Comparison of ENCODE assay signal across 8 cellular contexts in the genomic region with DNA sequence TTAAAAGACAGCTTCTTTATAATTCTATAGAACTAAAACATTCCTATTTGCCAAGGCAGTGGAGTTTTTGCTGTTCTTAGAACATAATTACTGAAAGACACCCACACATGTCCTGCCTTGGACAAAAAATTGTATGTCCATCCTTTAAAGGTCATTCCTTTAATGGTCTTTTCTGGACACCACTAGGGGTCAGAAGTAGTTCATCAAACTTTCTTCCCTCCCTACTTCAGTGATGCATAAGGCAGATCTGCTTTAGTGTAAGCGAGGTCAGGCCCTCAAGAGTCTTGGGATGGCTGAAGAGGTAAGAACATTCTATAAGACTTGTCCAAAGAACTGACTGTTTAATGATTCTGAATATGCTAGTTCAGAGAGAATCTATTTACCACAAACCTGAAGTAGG. TPM values are rescaled to one million over a fixed set of nuclear protein-coding genes. Genes with fewer than 3 reads are reported as not detected.
DNase-seq lines count a peak whose midpoint lies in the region; ATAC-seq, FAIRE-seq and TF ChIP-seq lines count a peak whose summit lies in the region.

No MANE protein-coding gene starts in this region.

- H2AK5ac ChIP-seq in H1 (ENCODE audit: low read depth, low read length) (no peak overlapping the region), trophoblast cell (ENCODE audit: low read length) (no peak overlapping the region)

- intact Hi-C loops in CD4-positive, alpha-beta memory T cell (cut with micrococcal nuclease) = no loop called here

- H4K5ac ChIP-seq in H1 (ENCODE audit: insufficient read length, low read depth, low read length) = no peak overlapping the region

- H3K9me3 ChIP-seq in H1 (ENCODE audit: insufficient read depth in 2 of 2, low read depth in 1 of 2, low read length in 1 of 2) (no peaks in the 10 kb centered on the region), trophoblast cell (ENCODE audit: insufficient read depth, low read depth, low read length) (no peaks in the 10 kb centered on the region)
- no peaks in the 10 kb centered on the region for H3K9me3 ChIP-seq in CD4-positive, alpha-beta memory T cell (ENCODE audit: control insufficient read depth in 1 of 2, low read length in 2 of 2)

- peak; percentile 88 to 91 for TF ChIP-seq RAD21 in H1 (IDR thresholded peaks at IDR 0.05 in 1 of 2, conservative IDR thresholded peaks at IDR 0.05 in 1 of 2; ENCODE audit: low read depth in 2 of 2, low read length in 2 of 2)

- DNase-seq in GM04503 (ENCODE audit: low read depth) = peak; percentile 35
- DNase-seq in NCI-H146 (lab: John Stamatoyannopoulos, UW) = peak; percentile 16
- DNase-seq in H1 (ENCODE audit: low read depth in 1 of 2, low spot score in 2 of 2) = peak in 1 of 2 experiments; percentile 3
- DNase-seq in trophoblast cell = peak; percentile 16 to 76
- no peak for DNase-seq in activated T-cell treated with anti-CD3 and anti-CD28 coated beads for 4 hours
- DNase-seq in NCI-H2029 treated with DMSO at 0.1 percent for 48 hours (lab: John Stamatoyannopoulos, UW) = no peak
- no peak for DNase-seq in CD4-positive, alpha-beta memory T cell

- TF ChIP-seq POLR2A in H1 (IDR thresholded peaks at IDR 0.05; ENCODE audit: control extremely low read depth in 1 of 2, low read depth in 2 of 2, low read length in 2 of 2) = no peak

- H3K23me2 ChIP-seq in H1 (ENCODE audit: low read depth, low read length) = no peaks in the 10 kb centered on the region

- no peaks in the 10 kb centered on the region for H3K9me3 Mint-ChIP-seq in CD4-positive, alpha-beta memory T cell

- H4K12ac ChIP-seq in trophoblast cell (ENCODE audit: low read depth, low read length) = no peak overlapping the region

- H3K4me1 ChIP-seq in H1 (replicated peaks in 1 of 4; ENCODE audit: control insufficient read depth in 3 of 4, insufficient read depth in 4 of 4, low read length in 3 of 4) (no peaks in the 10 kb centered on the region), trophoblast cell (ENCODE audit: control insufficient read depth in 1 of 2, insufficient read depth in 2 of 2, low read length in 2 of 2) (no peaks in the 10 kb centered on the region)
- H3K4me1 ChIP-seq in CD4-positive, alpha-beta memory T cell (ENCODE audit: insufficient read depth, low read length) = no peaks in the 10 kb centered on the region

- no peak overlapping the region for H2BK15ac ChIP-seq in H1 (ENCODE audit: low read length)

- no peak overlapping the region for H4K91ac ChIP-seq in H1 (replicated peaks; ENCODE audit: insufficient read length, low read length)
- no peak overlapping the region for H4K91ac ChIP-seq in trophoblast cell (ENCODE audit: low read depth, low read length)

- H3K56ac ChIP-seq in H1 (replicated peaks; ENCODE audit: insufficient read length, low read depth, low read length) = no peak overlapping the region

- H3K4me3 ChIP-seq in H1 (ENCODE audit: extremely low read depth in 1 of 4, insufficient read depth in 2 of 4, low read depth in 3 of 4, low read length in 4 of 4) (no peak overlapping the region), trophoblast cell (ENCODE audit: low read depth, low read length) (no peak overlapping the region)
- H3K4me3 ChIP-seq in CD4-positive, alpha-beta memory T cell (ENCODE audit: low read length in 2 of 2) = no peak overlapping the region

- H3K4me3 Mint-ChIP-seq in CD4-positive, alpha-beta memory T cell = no peak overlapping the region

- H3K9ac ChIP-seq in H1 (replicated peaks in 1 of 4; ENCODE audit: extremely low read depth in 1 of 4, low read depth in 3 of 4, low read length in 3 of 4) = no peak overlapping the region
- no peak overlapping the region for H3K9ac ChIP-seq in trophoblast cell (ENCODE audit: low read length)

- no peak overlapping the region for H3K23ac ChIP-seq in H1 (ENCODE audit: insufficient read length)
- no peak overlapping the region for H3K23ac ChIP-seq in trophoblast cell (ENCODE audit: low read length)

- WGBS in H1 (ENCODE audit: extremely low coverage in 1 of 2, insufficient coverage in 1 of 2, insufficient read length in 1 of 2, insufficient replicate concordance in 2 of 2, low coverage in 1 of 2, low lambda C conversion rate in 2 of 2, missing lambda C conversion rate in 1 of 2), 2 experiments = 35% methylated on average over 1 of the region's 1 CpG; no CpG with 5 or more reads in 1 of the 2 experiments
- WGBS in trophoblast cell (ENCODE audit: extremely low coverage, insufficient coverage, insufficient read length) = no CpG with 5 or more reads among the region's 1 CpG

- no peak overlapping the region for H2BK12ac ChIP-seq in H1 (ENCODE audit: low read depth, low read length)
- H2BK12ac ChIP-seq in trophoblast cell (ENCODE audit: low read length) = no peak overlapping the region

- POLR2A ChIA-PET in H1 (lab: Charles Lee; ENCODE audit: partially characterized antibody) = no interaction called here
- POLR2A ChIA-PET in CD4-positive, alpha-beta memory T cell (lab: Charles Lee; ENCODE audit: partially characterized antibody) = no interaction called here

- H4K8ac ChIP-seq in H1 (ENCODE audit: extremely low read depth, insufficient read depth, low read length) = no peak overlapping the region
- H4K8ac ChIP-seq in trophoblast cell (ENCODE audit: low read depth, low read length) = no peak overlapping the region

- H2BK120ac ChIP-seq in H1 (replicated peaks; ENCODE audit: low read depth, low read length) (no peak overlapping the region), trophoblast cell (ENCODE audit: insufficient read depth, low read length, poor library complexity) (no peak overlapping the region)

- H3K27ac ChIP-seq in H1 (ENCODE audit: low read depth, low read length) = no peak overlapping the region
- no peak overlapping the region for H3K27ac ChIP-seq in trophoblast cell (ENCODE audit: low read depth, low read length)
- H3K27ac ChIP-seq in CD4-positive, alpha-beta memory T cell (ENCODE audit: low read depth, low read length) = no peak overlapping the region

- H3K36me3 ChIP-seq in H1 (ENCODE audit: control insufficient read depth in 2 of 4, insufficient read depth in 4 of 4, low read length in 3 of 4) = no peaks in the 10 kb centered on the region
- no peaks in the 10 kb centered on the region for H3K36me3 ChIP-seq in trophoblast cell (ENCODE audit: control insufficient read depth in 1 of 2, insufficient read depth in 2 of 2, low read length in 2 of 2)
- no peaks in the 10 kb centered on the region for H3K36me3 ChIP-seq in CD4-positive, alpha-beta memory T cell (ENCODE audit: insufficient read depth, low read length)

- H3K4me2 ChIP-seq in H1 (ENCODE audit: insufficient read depth in 1 of 2, low read depth in 2 of 2, low read length in 2 of 2) (no peak overlapping the region), trophoblast cell (ENCODE audit: low read length) (no peak overlapping the region)

- TF ChIP-seq CTCF in H1 (IDR thresholded peaks at IDR 0.05; ENCODE audit: control extremely low read depth in 1 of 3, insufficient read depth in 1 of 3, low read depth in 1 of 3, low read length in 3 of 3) = peak in 2 of 3 experiments; percentile 64; a peak in 3 of 4 replicates

- H2BK5ac ChIP-seq in H1 (ENCODE audit: low read depth, low read length) (no peak overlapping the region), trophoblast cell (ENCODE audit: low read depth, low read length, poor library complexity) (no peak overlapping the region)

- H3K18ac ChIP-seq in H1 (ENCODE audit: extremely low read depth, low read length) (no peak overlapping the region), trophoblast cell (ENCODE audit: low read length) (no peak overlapping the region)

- H3K4ac ChIP-seq in H1 (replicated peaks; ENCODE audit: insufficient read length, low read depth, low read length) = no peak overlapping the region
- H3K4ac ChIP-seq in trophoblast cell (ENCODE audit: low read depth, low read length) = no peak overlapping the region

- no peak overlapping the region for H3K14ac ChIP-seq in H1 (ENCODE audit: insufficient read length)
- no peak overlapping the region for H3K14ac ChIP-seq in trophoblast cell (ENCODE audit: low read length)

- H3K27me3 ChIP-seq in H1 (replicated peaks in 1 of 4; ENCODE audit: control insufficient read depth in 3 of 4, extremely low read depth in 1 of 4, insufficient read depth in 3 of 4, low read length in 3 of 4) = no peaks in the 10 kb centered on the region
- no peaks in the 10 kb centered on the region for H3K27me3 ChIP-seq in trophoblast cell (ENCODE audit: insufficient read depth, low read length)
- no peaks in the 10 kb centered on the region for H3K27me3 ChIP-seq in CD4-positive, alpha-beta memory T cell (ENCODE audit: insufficient read depth, low read length)

- H3K79me2 ChIP-seq in H1 (ENCODE audit: control insufficient read depth in 1 of 2, insufficient read depth in 2 of 2, low read length in 2 of 2) (no peaks in the 10 kb centered on the region), trophoblast cell (ENCODE audit: control insufficient read depth, insufficient read depth, low read length, poor library complexity) (no peaks in the 10 kb centered on the region)

- H2BK20ac ChIP-seq in H1 (ENCODE audit: low read length) = no peak overlapping the region

- H3K79me1 ChIP-seq in H1 (ENCODE audit: low read depth, low read length) (no peaks in the 10 kb centered on the region), trophoblast cell (ENCODE audit: low read length) (no peaks in the 10 kb centered on the region)

- no peaks in the 10 kb centered on the region for H4K20me1 ChIP-seq in H1 (replicated peaks in 1 of 2; ENCODE audit: control insufficient read depth in 1 of 2, insufficient read depth in 2 of 2, low read length in 2 of 2)

- H3K27ac Mint-ChIP-seq in CD4-positive, alpha-beta memory T cell = no peak overlapping the region

- H3K36me3 Mint-ChIP-seq in CD4-positive, alpha-beta memory T cell = no peaks in the 10 kb centered on the region

- H2AFZ ChIP-seq in H1 (ENCODE audit: low read length) (no peak overlapping the region), trophoblast cell (ENCODE audit: insufficient read depth, low read length, poor library complexity) (no peak overlapping the region)

- ATAC-seq in GM21737 (IDR thresholded peaks at IDR 0.05; ENCODE audit: unreplicated experiment) = peak; percentile 83

- no peak for TF ChIP-seq EP300 in H1 (IDR thresholded peaks at IDR 0.05; ENCODE audit: borderline replicate concordance in 1 of 2, low read depth in 2 of 2, low read length in 2 of 2)

- peak; percentile 91 for FAIRE-seq in H1 (lab: Jason Lieb, UNC)

- H3K4me1 Mint-ChIP-seq in CD4-positive, alpha-beta memory T cell = no peaks in the 10 kb centered on the region

- CTCF ChIA-PET in H1 (lab: Charles Lee; ENCODE audit: partially characterized antibody) = interaction anchor here (1.0 to 5.8 kb wide), 4 partner anchors 17 to 112 kb away, joined by 3 to 36 read pairs (median 4); no protein-coding TSS in a partner anchor
- CTCF ChIA-PET in CD4-positive, alpha-beta memory T cell (lab: Charles Lee; ENCODE audit: partially characterized antibody) = no interaction called here

- peaks cover 0 to 2% of the 10 kb centered on the region in 2 donors for H3K27me3 Mint-ChIP-seq in CD4-positive, alpha-beta memory T cell

RNA-seq across cellular contexts. Expression of gene OR51V1, which starts 4.3 kb away (rescaled TPM):
- not detected in 2 replicates for total RNA-seq in H1 (2021; fragmentation: NEBNext Ultra II Directional; extraction: Animal tissue kit (Norgen Biotek cat#: 25700))
- polyA plus RNA-seq in H1 (2011; rRNA removed) = not detected in 2 replicates
- polyA plus RNA-seq in H1 (2011; cell fraction: cytosol; rRNA removed) = not detected
- not detected for polyA plus RNA-seq in H1 (2011; cell fraction: nucleus; rRNA removed)
- polyA plus RNA-seq in H1 (2012, experiment 1 of 2) = not detected in 4 replicates
- polyA plus RNA-seq in H1 (2012, experiment 2 of 2) = not detected
- not detected for polyA plus RNA-seq in H1 (2013, experiment 1 of 2)
- polyA plus RNA-seq in H1 (2013, experiment 2 of 2) = not detected
- polyA minus RNA-seq in H1 (2011; rRNA and poly(A)+ RNA removed) = not detected in 2 replicates
- not detected for polyA minus RNA-seq in H1 (2011; cell fraction: cytosol; rRNA and poly(A)+ RNA removed)
- not detected for polyA minus RNA-seq in H1 (2011; cell fraction: nucleus; rRNA and poly(A)+ RNA removed)
- not detected in 2 replicates for polyA plus RNA-seq in trophoblast cell (2013)
- total RNA-seq in CD4-positive, alpha-beta memory T cell = not detected
- polyA plus RNA-seq in CD4-positive, alpha-beta memory T cell = not detected

RNA-seq across cellular contexts. Expression of gene HBB, which starts 22.1 kb away (rescaled TPM):
- not detected in 2 replicates for total RNA-seq in H1 (2021; fragmentation: NEBNext Ultra II Directional; extraction: Animal tissue kit (Norgen Biotek cat#: 25700))
- polyA plus RNA-seq in H1 (2011; rRNA removed) = not detected in 2 replicates
- polyA plus RNA-seq in H1 (2011; cell fraction: cytosol; rRNA removed) = not detected
- polyA plus RNA-seq in H1 (2011; cell fraction: nucleus; rRNA removed) = not detected
- not detected in 4 replicates for polyA plus RNA-seq in H1 (2012, experiment 1 of 2)
- polyA plus RNA-seq in H1 (2012, experiment 2 of 2) = not detected
- not detected for polyA plus RNA-seq in H1 (2013, experiment 1 of 2)
- polyA plus RNA-seq in H1 (2013, experiment 2 of 2) = not detected
- not detected in 2 replicates for polyA minus RNA-seq in H1 (2011; rRNA and poly(A)+ RNA removed)
- polyA minus RNA-seq in H1 (2011; cell fraction: cytosol; rRNA and poly(A)+ RNA removed) = not detected
- polyA minus RNA-seq in H1 (2011; cell fraction: nucleus; rRNA and poly(A)+ RNA removed) = not detected
- not detected in 2 replicates for polyA plus RNA-seq in trophoblast cell (2013)
- under 1 TPM in 1 of 2 experiments, not detected in 1; 0.61 TPM for total RNA-seq in CD4-positive, alpha-beta memory T cell
- polyA plus RNA-seq in CD4-positive, alpha-beta memory T cell = under 1 TPM; 0.46 to 0.89 TPM

RNA-seq across cellular contexts. Expression of gene HBD, which starts 29.5 kb away (rescaled TPM):
- total RNA-seq in H1 (2021; fragmentation: NEBNext Ultra II Directional; extraction: Animal tissue kit (Norgen Biotek cat#: 25700)) = not detected in 2 replicates
- polyA plus RNA-seq in H1 (2011; rRNA removed) = not detected in 2 replicates
- polyA plus RNA-seq in H1 (2011; cell fraction: cytosol; rRNA removed) = not detected
- polyA plus RNA-seq in H1 (2011; cell fraction: nucleus; rRNA removed) = not detected
- polyA plus RNA-seq in H1 (2012, experiment 1 of 2) = not detected in 4 replicates
- polyA plus RNA-seq in H1 (2012, experiment 2 of 2) = not detected
- not detected for polyA plus RNA-seq in H1 (2013, experiment 1 of 2)
- not detected for polyA plus RNA-seq in H1 (2013, experiment 2 of 2)
- not detected in 2 replicates for polyA minus RNA-seq in H1 (2011; rRNA and poly(A)+ RNA removed)
- not detected for polyA minus RNA-seq in H1 (2011; cell fraction: cytosol; rRNA and poly(A)+ RNA removed)
- not detected for polyA minus RNA-seq in H1 (2011; cell fraction: nucleus; rRNA and poly(A)+ RNA removed)
- polyA plus RNA-seq in trophoblast cell (2013) = not detected in 2 replicates
- total RNA-seq in CD4-positive, alpha-beta memory T cell = not detected
- polyA plus RNA-seq in CD4-positive, alpha-beta memory T cell = not detected

RNA-seq across cellular contexts. Expression of gene HBG1, which starts 44.9 kb away (rescaled TPM):
- total RNA-seq in H1 (2021; fragmentation: NEBNext Ultra II Directional; extraction: Animal tissue kit (Norgen Biotek cat#: 25700)) = not detected in 2 replicates
- polyA plus RNA-seq in H1 (2011; rRNA removed) = 0.26 TPM in 1 of 2 replicates, not detected in the other
- not detected for polyA plus RNA-seq in H1 (2011; cell fraction: cytosol; rRNA removed)
- not detected for polyA plus RNA-seq in H1 (2011; cell fraction: nucleus; rRNA removed)
- not detected in 4 replicates for polyA plus RNA-seq in H1 (2012, experiment 1 of 2)
- not detected for polyA plus RNA-seq in H1 (2012, experiment 2 of 2)
- polyA plus RNA-seq in H1 (2013, experiment 1 of 2) = 0.14 TPM
- 0.07 TPM for polyA plus RNA-seq in H1 (2013, experiment 2 of 2)
- polyA minus RNA-seq in H1 (2011; rRNA and poly(A)+ RNA removed) = 1.8 TPM in 1 of 2 replicates, not detected in the other
- polyA minus RNA-seq in H1 (2011; cell fraction: cytosol; rRNA and poly(A)+ RNA removed) = 16.3 TPM
- polyA minus RNA-seq in H1 (2011; cell fraction: nucleus; rRNA and poly(A)+ RNA removed) = not detected
- polyA plus RNA-seq in trophoblast cell (2013) = not detected in 2 replicates
- total RNA-seq in CD4-positive, alpha-beta memory T cell = not detected
- polyA plus RNA-seq in CD4-positive, alpha-beta memory T cell = not detected

RNA-seq across cellular contexts. Expression of gene HBG2, which starts 49.8 kb away (rescaled TPM):
- total RNA-seq in H1 (2021; fragmentation: NEBNext Ultra II Directional; extraction: Animal tissue kit (Norgen Biotek cat#: 25700)) = not detected in 2 replicates
- polyA plus RNA-seq in H1 (2011; rRNA removed) = 0.19 and 0.23 TPM in 2 replicates
- polyA plus RNA-seq in H1 (2011; cell fraction: cytosol; rRNA removed) = not detected
- 0.29 TPM for polyA plus RNA-seq in H1 (2011; cell fraction: nucleus; rRNA removed)
- polyA plus RNA-seq in H1 (2012, experiment 1 of 2) = not detected in 4 replicates
- polyA plus RNA-seq in H1 (2012, experiment 2 of 2) = not detected
- not detected for polyA plus RNA-seq in H1 (2013, experiment 1 of 2)
- not detected for polyA plus RNA-seq in H1 (2013, experiment 2 of 2)
- polyA minus RNA-seq in H1 (2011; rRNA and poly(A)+ RNA removed) = 1.1 and 1.8 TPM in 2 replicates
- 28.5 TPM for polyA minus RNA-seq in H1 (2011; cell fraction: cytosol; rRNA and poly(A)+ RNA removed)
- not detected for polyA minus RNA-seq in H1 (2011; cell fraction: nucleus; rRNA and poly(A)+ RNA removed)
- not detected in 2 replicates for polyA plus RNA-seq in trophoblast cell (2013)
- total RNA-seq in CD4-positive, alpha-beta memory T cell = not detected
- polyA plus RNA-seq in CD4-positive, alpha-beta memory T cell = not detected

Comparison
In these comparisons a context has a peak if more than half of its experiments do, and no peak if none do; other contexts are left out.
1. DNase-seq: peak in GM04503 (single experiment), NCI-H146 (single experiment) and trophoblast cell (2 of 2); none in activated T-cell treated with anti-CD3 and anti-CD28 coated beads for 4 hours (single experiment), NCI-H2029 treated with DMSO at 0.1 percent for 48 hours (single experiment) and CD4-positive, alpha-beta memory T cell (0 of 5).